Comparison of ENCODE assay signal across 8 cellular contexts in genomic region chr9:136410500-136411287, GRCh38. TPM values are rescaled to one million over a fixed set of nuclear protein-coding genes. Genes with fewer than 3 reads are reported as not detected.
A peak's percentile ranks its signal among the peaks of the same experiment; 100 is the strongest.
DNase-seq lines count a peak whose midpoint lies in the region; ATAC-seq and TF ChIP-seq lines count a peak whose summit lies in the region.

ENTR1 (minus strand) TSS chr9:136410614; CDS start chr9:136410397, 217 bp downstream.
PMPCA (plus strand) TSS chr9:136410658; CDS start chr9:136410669, 11 bp downstream.

- H2AK5ac ChIP-seq in IMR-90 (ENCODE audit: low read depth, low read length): peak within 1 kb of the TSS; percentile 82

- peak within 1 kb of the TSS; percentile 81 for H3K27ac Mint-ChIP-seq in Calu3 (ENCODE audit: unreplicated experiment)

- TF ChIP-seq CTCF in Calu3 (IDR thresholded peaks at IDR 0.05; ENCODE audit: unreplicated experiment) (no peak), IMR-90 (conservative IDR thresholded peaks at IDR 0.05; ENCODE audit: low read depth, low read length) (no peak), PC-9 (conservative IDR thresholded peaks at IDR 0.05) (no peak), epithelial cell of proximal tubule (conservative IDR thresholded peaks at IDR 0.05; ENCODE audit: low read depth, low read length) (no peak), mucosa of descending colon (IDR thresholded peaks at IDR 0.05) (no peak)

- H2BK20ac ChIP-seq in IMR-90 (ENCODE audit: low read depth, low read length): no peak within 1 kb of the TSS

- CTCF ChIA-PET in Calu3 (lab: Charles Lee): interaction anchor here (1.1 kb wide), 1 partner anchor 65 kb away, joined by 3 read pairs; no protein-coding TSS in a partner anchor
- CTCF ChIA-PET in IMR-90 (lab: Yijun Ruan, JAX): interaction anchor here (0.8 kb wide), 1 partner anchor 98 kb away, joined by 5 read pairs; no protein-coding TSS in a partner anchor
- CTCF ChIA-PET in PC-9 (lab: Charles Lee): interaction anchor here (0.6 kb wide), 3 partner anchors 11 to 65 kb away, joined by 3 to 10 read pairs (median 5); no protein-coding TSS in a partner anchor

- peak within 1 kb of the TSS; percentile 88 for H3K4me3 ChIP-seq in IMR-90 (ENCODE audit: insufficient read depth, low read depth, low read length)
- peak within 1 kb of the TSS; percentile 94 for H3K4me3 ChIP-seq in PC-9
- H3K4me3 ChIP-seq in epithelial cell of proximal tubule (ENCODE audit: low read depth, low read length): peak within 1 kb of the TSS; percentile 90
- H3K4me3 ChIP-seq in mucosa of descending colon: peak within 1 kb of the TSS; percentile 96

- H3K27me3 Mint-ChIP-seq in Calu3 (ENCODE audit: unreplicated experiment): no peaks in the 10 kb centered on the region

- H3K23ac ChIP-seq in IMR-90 (ENCODE audit: low read depth, low read length): peak within 1 kb of the TSS; percentile 72; the same call in 1 of the 2 replicates

- H3K9me3 Mint-ChIP-seq in Calu3 (ENCODE audit: low read depth, unreplicated experiment): no peaks in the 10 kb centered on the region

- no peak for TF ChIP-seq RAD21 in IMR-90 (IDR thresholded peaks at IDR 0.05; ENCODE audit: low read length)

- dilution Hi-C loops in IMR-90 (cut with HindIII; ENCODE audit: low sequenced_read_pairs, unreplicated experiment): no loop called here

- no peak within 1 kb of the TSS; the same call in 1 of the 2 replicates for H3K18ac ChIP-seq in IMR-90 (ENCODE audit: low read depth, low read length)

- peaks cover 49% of the 10 kb centered on the region for H3K36me3 Mint-ChIP-seq in Calu3 (ENCODE audit: insufficient read depth, unreplicated experiment)

- peaks cover 11% of the 10 kb centered on the region; the same call in 1 of the 2 replicates for H3F3A ChIP-seq in PC-9 (ENCODE audit: insufficient read depth, low read depth)

- H4K5ac ChIP-seq in IMR-90 (ENCODE audit: low read depth, low read length): no peak within 1 kb of the TSS; the same call in 1 of the 2 replicates

- peak; percentile 92 for TF ChIP-seq POLR2A in IMR-90 (IDR thresholded peaks at IDR 0.05; ENCODE audit: low read depth, low read length)

- peak within 1 kb of the TSS; percentile 98 for H2AK9ac ChIP-seq in IMR-90 (replicated peaks; ENCODE audit: low read depth, low read length, poor library complexity)

- peaks cover 53% of the 10 kb centered on the region for H3K79me2 ChIP-seq in PC-9 (ENCODE audit: low read depth)

- H3K4me1 Mint-ChIP-seq in Calu3 (ENCODE audit: low read depth, unreplicated experiment): peaks cover 21% of the 10 kb centered on the region

- H2AFZ ChIP-seq in IMR-90 (replicated peaks; ENCODE audit: low read length, poor library complexity): peak within 1 kb of the TSS; percentile 98
- H2AFZ ChIP-seq in PC-9: peak within 1 kb of the TSS; percentile 76

- BruUV-seq in Calu3 (replicated peaks; lab: Mats Ljungman, UMichigan) (no TSS peak), IMR-90 (replicated peaks; lab: Mats Ljungman, UMichigan) (no TSS peak), PC-9 (replicated peaks; lab: Mats Ljungman, UMichigan) (no TSS peak)

- WGBS in IMR-90 (ENCODE audit: extremely low coverage in 2 of 2, insufficient read length in 1 of 2), 2 experiments: 0% methylated on average over 29 of the region's 83 CpGs; no CpG with 5 or more reads in 1 of the 2 experiments

- peak within 1 kb of the TSS; percentile 93 for H3K4me3 Mint-ChIP-seq in Calu3 (ENCODE audit: low read depth, unreplicated experiment)

- H3K9me3 ChIP-seq in IMR-90 (ENCODE audit: control insufficient read depth, insufficient read depth, low read length): no peaks in the 10 kb centered on the region
- H3K9me3 ChIP-seq in PC-9 (ENCODE audit: insufficient read depth, low read depth): no peaks in the 10 kb centered on the region
- H3K9me3 ChIP-seq in mucosa of descending colon: no peaks in the 10 kb centered on the region

- peak; percentile 91 for DNase-seq in Calu3
- DNase-seq in IMR-90: peak; percentile 85
- peak; percentile 77 to 92 for DNase-seq in PC-9
- peak; percentile 96 for DNase-seq in activated T-cell treated with anti-CD3 and anti-CD28 coated beads for 48 hours (ENCODE audit: low read depth)
- peak; percentile 18 for DNase-seq in epithelial cell of proximal tubule (ENCODE audit: low read depth)
- DNase-seq in mucosa of descending colon: peak; percentile 96 to 97 (median 96)
- DNase-seq in stimulated activated CD8-positive, alpha-beta memory T cell treated with anti-CD3 and anti-CD28 coated beads, Interleukin-2, amount 100 ng/mL, for 48 hours (ENCODE audit: low read depth in 2 of 2): peak; percentile 95 to 97

- peak within 1 kb of the TSS; percentile 86 for H2BK5ac ChIP-seq in IMR-90 (ENCODE audit: low read depth, low read length, poor library complexity, severe bottlenecking)

- peak within 1 kb of the TSS; percentile 76 for H3K56ac ChIP-seq in IMR-90 (ENCODE audit: extremely low read depth, insufficient read depth, low read length)

- H3K4ac ChIP-seq in IMR-90 (ENCODE audit: low read depth, low read length): peak within 1 kb of the TSS; percentile 88

- peak within 1 kb of the TSS; percentile 57 for H4K91ac ChIP-seq in IMR-90 (ENCODE audit: insufficient read depth, low read depth, low read length)

- ATAC-seq in GM21526 (IDR thresholded peaks at IDR 0.05; ENCODE audit: low FRiP score, unreplicated experiment) (peak; percentile 67), IMR-90 (ENCODE audit: low read depth) (peak; percentile 79), mucosa of descending colon (peak; percentile 97)

- H3K9ac ChIP-seq in IMR-90 (ENCODE audit: low read depth, low read length): peak within 1 kb of the TSS; percentile 81

- H3K14ac ChIP-seq in IMR-90 (replicated peaks; ENCODE audit: low read depth, low read length): peak within 1 kb of the TSS; percentile 90

- peak within 1 kb of the TSS; percentile 100 for H3K4me2 ChIP-seq in IMR-90 (ENCODE audit: low read depth, low read length)
- H3K4me2 ChIP-seq in PC-9: peak within 1 kb of the TSS; percentile 97

- H3K9me2 ChIP-seq in PC-9 (ENCODE audit: insufficient read depth): no peaks in the 10 kb centered on the region

- peak within 1 kb of the TSS; percentile 57 to 88; a peak in 2 of 4 replicates for H4K8ac ChIP-seq in IMR-90 (ENCODE audit: low read depth in 2 of 2, low read length in 2 of 2)

- in situ Hi-C loops in IMR-90 (cut with MboI; ENCODE audit: low sequenced_read_pairs): no loop called here

- H3K4me1 ChIP-seq in IMR-90 (ENCODE audit: control insufficient read depth, insufficient read depth, low read length) (peaks cover 12% of the 10 kb centered on the region), PC-9 (replicated peaks; ENCODE audit: insufficient read depth) (peaks cover 17% of the 10 kb centered on the region; the same call in 1 of the 2 replicates), mucosa of descending colon (ENCODE audit: low read depth) (peaks cover 16% of the 10 kb centered on the region)

- H3K9me1 ChIP-seq in IMR-90 (ENCODE audit: insufficient read depth, low read length): peaks cover 8% of the 10 kb centered on the region; the same call in 1 of the 2 replicates

- no peak within 1 kb of the TSS for H2BK120ac ChIP-seq in IMR-90 (ENCODE audit: low read depth, low read length)

- H3K79me1 ChIP-seq in IMR-90 (ENCODE audit: low read depth in 1 of 2, low read length in 2 of 2): peaks cover 19 to 68% of the 10 kb centered on the region in 2 experiments

- H3K27me3 ChIP-seq in IMR-90 (ENCODE audit: control insufficient read depth, insufficient read depth, low read length) (no peaks in the 10 kb centered on the region), PC-9 (ENCODE audit: insufficient read depth, low read depth) (no peaks in the 10 kb centered on the region)

- POLR2A ChIA-PET in IMR-90 (lab: Charles Lee; ENCODE audit: unreplicated experiment) (no interaction called here), PC-9 (lab: Charles Lee; ENCODE audit: unreplicated experiment) (no interaction called here)

- H3K27ac ChIP-seq in IMR-90 (ENCODE audit: insufficient read depth, low read length) (peak within 1 kb of the TSS; percentile 85), PC-9 (peak within 1 kb of the TSS; percentile 51; the same call in 1 of the 2 replicates)

- H3K36me3 ChIP-seq in IMR-90 (ENCODE audit: control insufficient read depth, insufficient read depth, low read length): peaks cover 42% of the 10 kb centered on the region
- H3K36me3 ChIP-seq in PC-9 (ENCODE audit: low read depth): peaks cover 16% of the 10 kb centered on the region
- H3K36me3 ChIP-seq in mucosa of descending colon (ENCODE audit: low read depth): peaks cover 7% of the 10 kb centered on the region

- H4K20me1 ChIP-seq in IMR-90 (ENCODE audit: insufficient read depth, low read length): peaks cover 36% of the 10 kb centered on the region
- peaks cover 23% of the 10 kb centered on the region for H4K20me1 ChIP-seq in PC-9 (ENCODE audit: insufficient read depth)

- intact Hi-C loops in Calu3 (cut with micrococcal nuclease; ENCODE audit: unreplicated experiment) (no loop called here), IMR-90 (cut with micrococcal nuclease) (no loop called here), PC-9 (cut with micrococcal nuclease; ENCODE audit: unreplicated experiment) (no loop called here), mucosa of descending colon (cut with DNase I, micrococcal nuclease) (no loop called here)

- H2BK15ac ChIP-seq in IMR-90 (ENCODE audit: low read depth, low read length): no peak within 1 kb of the TSS

TF ChIP-seq in IMR-90, 13 proteins besides CTCF, POLR2A, EP300 and RAD21 (continues in another document):
- TF ChIP-seq MAZ (IDR thresholded peaks at IDR 0.05; ENCODE audit: borderline replicate concordance, low read depth, low read length) (peak; percentile 70), CHD1 (IDR thresholded peaks at IDR 0.05; ENCODE audit: low read depth, low read length) (no peak)

RNA-seq across cellular contexts. Expression of gene ENTR1, which starts in this region (rescaled TPM):
- total RNA-seq in Calu3 (2022): 49.7 and 50.2 TPM in 2 replicates
- total RNA-seq in IMR-90 (2012; rRNA removed): 14.5 and 17.2 TPM in 2 replicates
- polyA plus RNA-seq in IMR-90 (2012; rRNA removed): 34.9 and 37.3 TPM in 2 replicates
- 30.9 and 32.0 TPM in 2 replicates for polyA plus RNA-seq in IMR-90 (2012; cell fraction: cytosol; rRNA removed)
- 139 and 181 TPM in 2 replicates for polyA plus RNA-seq in IMR-90 (2012; cell fraction: nucleus; rRNA removed; ENCODE audit: low replicate concordance)
- 67.9 and 82.9 TPM in 2 replicates for total RNA-seq in PC-9 (2021)
- total RNA-seq in epithelial cell of proximal tubule: 57.5 and 87.6 TPM in 2 replicates
- 10 to 100 TPM; 27.8 to 47.6 (median 33.2) TPM for total RNA-seq in mucosa of descending colon

RNA-seq across cellular contexts. Expression of gene PMPCA, which starts in this region (rescaled TPM):
- total RNA-seq in Calu3 (2022) (44.0 and 46.6 TPM in 2 replicates), IMR-90 (2012; rRNA removed) (62.6 and 86.7 TPM in 2 replicates), PC-9 (2021) (78.1 and 86.5 TPM in 2 replicates), epithelial cell of proximal tubule (50.7 and 82.5 TPM in 2 replicates), mucosa of descending colon (10 to 100 TPM; 42.1 to 50.7 (median 45.1) TPM)
- polyA plus RNA-seq in IMR-90 (2012; rRNA removed): 95.8 and 102 TPM in 2 replicates
- 61.2 and 75.2 TPM in 2 replicates for polyA plus RNA-seq in IMR-90 (2012; cell fraction: cytosol; rRNA removed)
- 216 and 222 TPM in 2 replicates for polyA plus RNA-seq in IMR-90 (2012; cell fraction: nucleus; rRNA removed; ENCODE audit: low replicate concordance)

Comparison
In these comparisons a context has a peak if more than half of its experiments do, and no peak if none do; other contexts are left out.
1. Peak in every context shown above with its lines: DNase-seq, ATAC-seq, H3K4me3 ChIP-seq and H3K27ac ChIP-seq.
2. DNase-seq: peak in every context shown above with its lines; median percentile 96 in activated T-cell treated with anti-CD3 and anti-CD28 coated beads for 48 hours; 96 in mucosa of descending colon; 96 in stimulated activated CD8-positive, alpha-beta memory T cell treated with anti-CD3 and anti-CD28 coated beads, Interleukin-2, amount 100 ng/mL, for 48 hours; 91 in Calu3; 85 in IMR-90; 84 in PC-9; 18 in epithelial cell of proximal tubule.